Comparison of ENCODE assay signal across 18 cellular contexts in genomic region chr21:36732761-36733160, GRCh38. TPM values are rescaled to one million over a fixed set of nuclear protein-coding genes. Genes with fewer than 3 reads are reported as not detected.
DNase-seq lines count a peak whose midpoint lies in the region; ATAC-seq, FAIRE-seq and TF ChIP-seq lines count a peak whose summit lies in the region.
"Had no signal": no experiment of that assay in that cellular context is flagged by ENCODE, and none has a peak within 500 bp of the region (broad histone marks: within the 10 kb centered on the region; RNA-seq: fewer than 3 reads in every experiment).

No MANE protein-coding gene starts in this region.

- no peak for DNase-seq in H54 (ENCODE audit: insufficient read length, low spot score)
- peak; percentile 28 for DNase-seq in left lobe of liver (ENCODE audit: low spot score)
- peak; percentile 17 for DNase-seq in stomach
- DNase-seq in activated CD8-positive, alpha-beta memory T cell treated with anti-CD3 and anti-CD28 coated beads, Interleukin-2, amount 50 U/mL, for 4 hours: no peak
- no peak for DNase-seq in suprapubic skin (ENCODE audit: low spot score in 2 of 2)
- DNase-seq in D341Med (ENCODE audit: low spot score): no peak
- DNase-seq: BE2C, COR-L47, DMS53, GM23248 had no signal

- H3K4me1 ChIP-seq in stomach: peaks cover 0 to 15% (median 6%) of the 10 kb centered on the region in 4 donors
- H3K4me1 ChIP-seq in suprapubic skin: no peaks in the 10 kb centered on the region
- H3K4me1 ChIP-seq: A549, BE2C, HAP-1 had no signal

- H3K9me3 ChIP-seq in stomach (no peaks in the 10 kb centered on the region), suprapubic skin (no peaks in the 10 kb centered on the region)
- H3K9me3 ChIP-seq: A549, BE2C, HAP-1 had no signal

- no peak for TF ChIP-seq CTCF in VCaP (conservative IDR thresholded peaks at IDR 0.05)
- no peak for TF ChIP-seq CTCF in stomach (IDR thresholded peaks at IDR 0.05)
- no peak for TF ChIP-seq CTCF in suprapubic skin (IDR thresholded peaks at IDR 0.05)

- intact Hi-C loops in stomach (cut with DNase I; ENCODE audit: low total_unique reads): no loop called here

- FAIRE-seq in H54 (lab: Jason Lieb, UNC): no peak
- FAIRE-seq: A549, GM18507, HepG2, HTR-8/SVneo had no signal

- 87 to 94% (median 91%) methylated on average over 7 of the region's 7 CpGs for WGBS in stomach, 5 donors
- WGBS in suprapubic skin: 85% methylated on average over 7 of the region's 7 CpGs

- H3K36me3 ChIP-seq in stomach (peaks cover 0 to 60% (median 10%) of the 10 kb centered on the region in 4 donors), suprapubic skin (no peaks in the 10 kb centered on the region)
- H3K36me3 ChIP-seq: BE2C, HAP-1 had no signal

- peaks cover 0 to 39% (median 0%) of the 10 kb centered on the region in 3 donors for H3K27me3 ChIP-seq in stomach
- H3K27me3 ChIP-seq in suprapubic skin: peaks cover 42% of the 10 kb centered on the region

- TF ChIP-seq EP300 in stomach (IDR thresholded peaks at IDR 0.05) (no peak), suprapubic skin (IDR thresholded peaks at IDR 0.05) (no peak)

- TF ChIP-seq POLR2A in H54 (IDR thresholded peaks at IDR 0.05; ENCODE audit: low read depth, low read length): 0 out of 2 replicates have a peak, but pooled peaks have one; percentile 12
- no peak for TF ChIP-seq POLR2A in stomach (IDR thresholded peaks at IDR 0.05)
- no peak for TF ChIP-seq POLR2A in suprapubic skin (IDR thresholded peaks at IDR 0.05)

- H3K4me3 ChIP-seq in stomach (no peak overlapping the region), suprapubic skin (no peak overlapping the region)
- H3K4me3 ChIP-seq: A549, GM23248, HAP-1 had no signal

- H3K27ac ChIP-seq in VCaP (peak overlapping the region; percentile 58), stomach (no peak overlapping the region), suprapubic skin (no peak overlapping the region)
- H3K27ac ChIP-seq: C4-2B, GM23248 had no signal

- ATAC-seq in left lobe of liver: no peak
- ATAC-seq: A549; CD8-positive, alpha-beta T cell; HepG2 had no signal

RNA-seq across cellular contexts. Expression of gene SIM2, which starts 33.8 kb away (rescaled TPM):
- total RNA-seq in left lobe of liver: not detected
- total RNA-seq in stomach: 10 to 100 TPM in 4 of 5 donors, not detected in 1; 11.2 to 28.3 (median 20.4) TPM
- polyA plus RNA-seq in stomach: 10 to 100 TPM in 1 of 3 donors, 1 to 10 TPM in 2; 3.3 to 14.0 (median 6.9) TPM
- total RNA-seq in suprapubic skin: 1 to 10 TPM in 1 of 4 donors, not detected in 3; 1.2 TPM
- total RNA-seq: CD8-positive, alpha-beta T cell; GM23248 had no signal

Comparison
In these comparisons a context has a peak if more than half of its experiments do, and no peak if none do; other contexts are left out.
1. DNase-seq: peak in left lobe of liver (single experiment) and stomach (single experiment); none in H54 (single experiment), activated CD8-positive, alpha-beta memory T cell treated with anti-CD3 and anti-CD28 coated beads, Interleukin-2, amount 50 U/mL, for 4 hours (single experiment), suprapubic skin (0 of 2) and D341Med (single experiment).